ENCODE assay signal across 10 cellular contexts in genomic region chr5:141515946-141516647, GRCh38. TPM values are rescaled to one million over a fixed set of nuclear protein-coding genes. Genes with fewer than 3 reads are reported as not detected.
DNase-seq lines count a peak whose midpoint lies in the region; ATAC-seq and TF ChIP-seq lines count a peak whose summit lies in the region.
"Had no signal": no experiment of that assay in that cellular context is flagged by ENCODE, and none has a peak within 500 bp of the region (broad histone marks: within the 10 kb centered on the region; RNA-seq: fewer than 3 reads in every experiment).

No MANE protein-coding gene starts in this region.

- H3K27me3 ChIP-seq in muscle layer of colon (ENCODE audit: control insufficient read depth in 1 of 2, insufficient read depth in 2 of 2, low read length in 2 of 2) (no peaks in the 10 kb centered on the region), tibial nerve (no peaks in the 10 kb centered on the region)

- H3K27ac ChIP-seq in muscle layer of colon (ENCODE audit: low read depth, low read length) (peak overlapping the region; percentile 88), tibial nerve (peak overlapping the region in 3 of 4 donors; percentile 7 to 81 (median 79))

- no peak for TF ChIP-seq EP300 in tibial nerve (IDR thresholded peaks at IDR 0.05)

- no TSS peak for BruUV-seq in MCF 10A (replicated peaks; lab: Mats Ljungman, UMichigan)

- no peak overlapping the region for H3K4me3 ChIP-seq in muscle layer of colon (ENCODE audit: low read depth in 1 of 2, low read length in 2 of 2)
- no peak overlapping the region for H3K4me3 ChIP-seq in tibial nerve

- no peak overlapping the region for H3K4me3 Mint-ChIP-seq in activated naive CD4-positive, alpha-beta T cell treated with anti-CD3 and anti-CD28 coated beads, Interleukin-2, amount 50 U/mL, for 24 hours
- no peak overlapping the region for H3K4me3 Mint-ChIP-seq in MCF 10A (ENCODE audit: unreplicated experiment)

- no peak for TF ChIP-seq CTCF in MCF 10A (IDR thresholded peaks at IDR 0.05; ENCODE audit: unreplicated experiment)
- TF ChIP-seq CTCF in tibial nerve (IDR thresholded peaks at IDR 0.05), result no peak

- peaks cover 18% of the 10 kb centered on the region for H3K36me3 Mint-ChIP-seq in activated naive CD4-positive, alpha-beta T cell treated with anti-CD3 and anti-CD28 coated beads, Interleukin-2, amount 50 U/mL, for 24 hours
- peaks cover 83% of the 10 kb centered on the region for H3K36me3 Mint-ChIP-seq in MCF 10A (ENCODE audit: insufficient read depth, unreplicated experiment)

- peaks cover 23% of the 10 kb centered on the region for H3K36me3 ChIP-seq in muscle layer of colon (ENCODE audit: insufficient read depth, low read length)
- peaks cover 0 to 39% (median 0%) of the 10 kb centered on the region in 3 donors for H3K36me3 ChIP-seq in tibial nerve

- peaks cover 49% of the 10 kb centered on the region for H3K4me1 Mint-ChIP-seq in activated naive CD4-positive, alpha-beta T cell treated with anti-CD3 and anti-CD28 coated beads, Interleukin-2, amount 50 U/mL, for 24 hours
- H3K4me1 Mint-ChIP-seq in MCF 10A (ENCODE audit: insufficient read depth, unreplicated experiment), result peaks cover 62% of the 10 kb centered on the region

- ATAC-seq in GM18868 (IDR thresholded peaks at IDR 0.05; ENCODE audit: unreplicated experiment) (no peak), GM18861 (IDR thresholded peaks at IDR 0.05; ENCODE audit: unreplicated experiment) (no peak)
- ATAC-seq: HepG2 had no signal

- WGBS in tibial nerve, 2 donors, result 75 to 77% methylated on average over 4 of the region's 4 CpGs

- POLR2A ChIA-PET in MCF 10A (lab: Yijun Ruan, JAX), result interaction anchor here (0.7 to 3.5 kb wide), 5 partner anchors 8 to 42 kb away, joined by 3 to 27 read pairs (median 9); partner anchors contain the start of gene PCDHGC3

- peak overlapping the region; percentile 82 for H3K27ac Mint-ChIP-seq in activated naive CD4-positive, alpha-beta T cell treated with anti-CD3 and anti-CD28 coated beads, Interleukin-2, amount 50 U/mL, for 24 hours
- peak overlapping the region; percentile 20 for H3K27ac Mint-ChIP-seq in MCF 10A (ENCODE audit: low read depth, unreplicated experiment)

- H3K9me3 ChIP-seq in muscle layer of colon (ENCODE audit: low read length) (no peaks in the 10 kb centered on the region), tibial nerve (no peaks in the 10 kb centered on the region)

- no peak overlapping the region for H3K9ac ChIP-seq in muscle layer of colon (ENCODE audit: low read length)

- no peaks in the 10 kb centered on the region for H3K9me3 Mint-ChIP-seq in activated naive CD4-positive, alpha-beta T cell treated with anti-CD3 and anti-CD28 coated beads, Interleukin-2, amount 50 U/mL, for 24 hours
- no peaks in the 10 kb centered on the region for H3K9me3 Mint-ChIP-seq in MCF 10A (ENCODE audit: unreplicated experiment)

- H3K4me1 ChIP-seq in muscle layer of colon (ENCODE audit: insufficient read depth, low read length), result peaks cover 22% of the 10 kb centered on the region
- H3K4me1 ChIP-seq in tibial nerve, result peaks cover 0 to 67% (median 37%) of the 10 kb centered on the region in 4 donors

- CTCF ChIA-PET in MCF 10A (lab: Yijun Ruan, JAX), result interaction anchor here (0.9 to 11.5 kb wide), 12 partner anchors 9 to 323 kb away, joined by 3 to 191 read pairs (median 5); partner anchors contain the start of genes PCDHB10, PCDHGB5 and PCDHGC3

- intact Hi-C loops in MCF 10A (cut with micrococcal nuclease), result no loop called here

- no peaks in the 10 kb centered on the region for H3K27me3 Mint-ChIP-seq in activated naive CD4-positive, alpha-beta T cell treated with anti-CD3 and anti-CD28 coated beads, Interleukin-2, amount 50 U/mL, for 24 hours
- no peaks in the 10 kb centered on the region for H3K27me3 Mint-ChIP-seq in MCF 10A (ENCODE audit: insufficient read depth, unreplicated experiment)
- H3K27me3 Mint-ChIP-seq: naive B cell had no signal

- TF ChIP-seq POLR2A in tibial nerve (IDR thresholded peaks at IDR 0.05), result no peak

- DNase-seq in activated naive CD4-positive, alpha-beta T cell treated with Interleukin-2 at 50 U/mL for 16 hours, result no peak
- DNase-seq in MCF 10A (ENCODE audit: unreplicated experiment) (no peak), tibial nerve (ENCODE audit: low spot score in 2 of 2) (no peak)
- no peak for DNase-seq in stimulated activated CD4-positive, alpha-beta T cell treated with anti-CD3 and anti-CD28 coated beads, Interleukin-12 subunit alpha, Interleukin-12 subunit beta, amount 100 ng/mL, for 4 hours
- DNase-seq: naive B cell had no signal

RNA-seq across cellular contexts. Expression of gene PCDHGC5, which starts 27.2 kb away (rescaled TPM):
- total RNA-seq in MCF 10A (2022) (0.61 and 0.69 TPM in 2 replicates), tibial nerve (1 to 10 TPM; 3.1 to 5.9 (median 3.8) TPM)
- total RNA-seq: HepG2 had no signal

RNA-seq across cellular contexts. Expression of gene PCDHGC4, which starts 31.3 kb away (rescaled TPM):
- total RNA-seq in MCF 10A (2022) (0.40 and 1.7 TPM in 2 replicates), tibial nerve (10 to 100 TPM in 1 of 4 donors, 1 to 10 TPM in 3; 3.3 to 11.7 (median 5.1) TPM)

RNA-seq across cellular contexts. Expression of gene PCDHGC3, which starts 40.3 kb away (rescaled TPM):
- total RNA-seq in MCF 10A (2022) (17.3 and 31.7 TPM in 2 replicates), tibial nerve (10 to 100 TPM; 40.4 to 77.7 (median 56.3) TPM)
